9 cellular contexts compared by ENCODE assay signal in genomic region chr2:209872675-209873074, GRCh38.
DNase-seq lines count a peak whose midpoint lies in the region; ATAC-seq, FAIRE-seq and TF ChIP-seq lines count a peak whose summit lies in the region.
"Had no signal": no experiment of that assay in that cellular context is flagged by ENCODE, and none has a peak within 500 bp of the region (broad histone marks: within the 10 kb centered on the region; RNA-seq: fewer than 3 reads in every experiment).

No MANE protein-coding gene starts in this region.

- H3K9ac ChIP-seq in H9 (ENCODE audit: extremely low read depth, insufficient read length, low read length), result no peak overlapping the region

- TF ChIP-seq CTCF in H9 (conservative IDR thresholded peaks at IDR 0.05) (no peak), RWPE2 (IDR thresholded peaks at IDR 0.05; ENCODE audit: poor library complexity, severe bottlenecking) (no peak), GM13976 (IDR thresholded peaks at IDR 0.05; ENCODE audit: borderline replicate concordance, control extremely low read depth, extremely low read depth, insufficient read depth, missing control alignments) (no peak)

- H4K20me1 ChIP-seq in H9 (ENCODE audit: control insufficient read depth, insufficient read depth, insufficient read length), result no peaks in the 10 kb centered on the region

- WGBS in H9 (ENCODE audit: extremely low coverage, insufficient read length, low lambda C conversion rate), result no CpG with 5 or more reads among the region's 9 CpGs

- no peak overlapping the region for H2AK5ac ChIP-seq in H9 (ENCODE audit: insufficient read length, low read length)

- peaks cover 0 to under 1% (median 0%) of the 10 kb centered on the region in 3 experiments; a peak in 1 of 7 replicates for H3K36me3 Mint-ChIP-seq in H9 (ENCODE audit: insufficient read depth in 1 of 3, low read depth in 3 of 3)

- no peaks in the 10 kb centered on the region for H3K4me1 ChIP-seq in H9 (ENCODE audit: insufficient read depth, low read length)
- H3K4me1 ChIP-seq in RWPE2 (ENCODE audit: insufficient read depth, poor library complexity, severe bottlenecking), result peaks cover 7% of the 10 kb centered on the region

- no peak overlapping the region for H2BK15ac ChIP-seq in H9 (ENCODE audit: low read depth, low read length)

- peak overlapping the region in 2 of 3 experiments; percentile 30 to 78; a peak in 4 of 7 replicates for H3K27ac Mint-ChIP-seq in H9

- H2BK20ac ChIP-seq in H9 (ENCODE audit: low read depth, low read length, poor library complexity, severe bottlenecking), result no peak overlapping the region

- no peak overlapping the region for H3K23ac ChIP-seq in H9 (ENCODE audit: insufficient read length, low read depth, low read length)

- H3K27me3 Mint-ChIP-seq in H9 (ENCODE audit: low read depth), result peaks cover 5% of the 10 kb centered on the region; the same call in 1 of the 2 replicates

- no peak overlapping the region for H3K4me2 ChIP-seq in H9 (ENCODE audit: insufficient read depth, insufficient read length, low read length)

- no peak overlapping the region for H2BK12ac ChIP-seq in H9 (ENCODE audit: insufficient read length, low read depth, low read length)

- no peak overlapping the region for H3K4ac ChIP-seq in H9 (ENCODE audit: low read depth, low read length)

- no peak overlapping the region for H4K8ac ChIP-seq in H9 (replicated peaks; ENCODE audit: insufficient read length, low read depth, low read length)

- FAIRE-seq in frontal cortex (lab: Jason Lieb, UNC), result no peak

- H3K79me2 ChIP-seq in H9 (ENCODE audit: insufficient read depth, low read length), result no peaks in the 10 kb centered on the region

- H3K27me3 ChIP-seq in H9 (ENCODE audit: insufficient read depth, low read length) (no peaks in the 10 kb centered on the region), RWPE2 (ENCODE audit: insufficient read depth, poor library complexity, severe bottlenecking) (no peaks in the 10 kb centered on the region)

- no peak overlapping the region for H2AFZ ChIP-seq in H9 (ENCODE audit: low read length)

- H2BK120ac ChIP-seq in H9 (ENCODE audit: low read depth, low read length, poor library complexity, severe bottlenecking), result no peak overlapping the region

- no peak overlapping the region for H3K4me3 Mint-ChIP-seq in H9

- peak; percentile 42; the same call in 1 of the 3 replicates for ATAC-seq in RWPE2 (ENCODE audit: low read depth)
- ATAC-seq in HG02981 (IDR thresholded peaks at IDR 0.05; ENCODE audit: unreplicated experiment), result no peak

- H2BK5ac ChIP-seq in H9 (ENCODE audit: insufficient read length, low read length), result no peak overlapping the region

- no peaks in the 10 kb centered on the region for H3K36me3 ChIP-seq in RWPE2 (ENCODE audit: low read depth)

- no peak overlapping the region for H3K56ac ChIP-seq in H9 (ENCODE audit: insufficient read length, low read depth, low read length)

- no peaks in the 10 kb centered on the region for H3K79me1 ChIP-seq in H9 (ENCODE audit: insufficient read depth, low read depth, low read length, poor library complexity, severe bottlenecking)

- H3K23me2 ChIP-seq in H9 (ENCODE audit: insufficient read length, low read depth, low read length, poor library complexity, severe bottlenecking), result no peaks in the 10 kb centered on the region

- DNase-seq in H9 (peak; percentile 83), RWPE2 (ENCODE audit: low spot score) (no peak), frontal cortex (ENCODE audit: low spot score in 2 of 2) (peak; percentile 23 to 47), pons (ENCODE audit: low spot score) (peak; percentile 69), Kasumi-1 (lab: John Stamatoyannopoulos, UW) (no peak), GM13976 (ENCODE audit: low spot score) (no peak), T-helper 2 cell (no peak)
- DNase-seq: NCI-H774 had no signal

- H3K27ac ChIP-seq in H9 (ENCODE audit: insufficient read length, low read depth, low read length), result no peak overlapping the region
- H3K27ac ChIP-seq in RWPE2 (ENCODE audit: poor library complexity, severe bottlenecking), result no peak overlapping the region

- H3K9me3 Mint-ChIP-seq in H9, result no peaks in the 10 kb centered on the region

- H4K5ac ChIP-seq in H9 (ENCODE audit: insufficient read length, low read depth, low read length), result no peak overlapping the region

- H3K9me3 ChIP-seq in H9 (ENCODE audit: control insufficient read depth, low read depth, low read length) (no peaks in the 10 kb centered on the region), RWPE2 (ENCODE audit: severe bottlenecking) (no peaks in the 10 kb centered on the region)

- H3K18ac ChIP-seq in H9 (ENCODE audit: insufficient read length, low read depth, low read length), result no peak overlapping the region

- no peak overlapping the region for H3K14ac ChIP-seq in H9 (ENCODE audit: insufficient read depth, low read length)

- in situ Hi-C loops in GM13976 (cut with MboI; ENCODE audit: low sequenced_read_pairs, unreplicated experiment), result no loop called here

- no peak overlapping the region for H4K91ac ChIP-seq in H9 (ENCODE audit: insufficient read length, low read depth, low read length)

- H3K4me1 Mint-ChIP-seq in H9, result peaks cover 6 to 8% of the 10 kb centered on the region in 2 experiments

- no peak overlapping the region for H3K4me3 ChIP-seq in RWPE2 (ENCODE audit: severe bottlenecking)

- H3T11ph ChIP-seq in H9 (ENCODE audit: low read length), result no peak overlapping the region

Comparison
In these comparisons a context has a peak if more than half of its experiments do, and no peak if none do; other contexts are left out.
1. DNase-seq: peak in H9 (single experiment), frontal cortex (2 of 2) and pons (single experiment); none in RWPE2 (single experiment), Kasumi-1 (0 of 2), GM13976 (single experiment) and T-helper 2 cell (0 of 5).